ENCODE assay signal across 38 cellular contexts in the genomic region with DNA sequence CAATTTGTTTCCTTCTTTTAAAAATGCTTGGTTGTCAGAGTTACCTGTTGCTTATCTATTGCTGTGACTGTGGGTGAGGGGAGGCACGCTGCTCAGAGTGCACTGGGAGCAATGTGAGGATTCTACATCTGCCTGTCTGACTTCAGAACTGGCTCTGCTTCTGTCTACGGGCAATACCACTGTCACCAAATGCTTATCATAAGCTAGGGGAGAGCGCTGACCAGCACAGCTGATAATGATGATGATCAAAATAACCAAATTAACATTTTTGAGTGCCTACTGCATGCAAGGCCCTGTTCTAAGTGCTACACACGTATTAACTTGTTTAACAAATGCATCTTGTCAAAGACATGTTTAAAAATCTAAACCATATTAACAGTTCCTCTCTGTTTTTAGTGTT.
"Had no signal": no experiment of that assay in that cellular context is flagged by ENCODE, and none has a peak within 500 bp of the region (broad histone marks: within the 10 kb centered on the region; RNA-seq: fewer than 3 reads in every experiment).

No MANE protein-coding gene starts in this region.

- H3K27me3 Mint-ChIP-seq: activated naive CD8-positive, alpha-beta T cell treated with anti-CD3 and anti-CD28 coated beads for 36 hours; activated T-cell treated with anti-CD3 and anti-CD28 coated beads, Interleukin-2, amount 50 U/mL, for 24 hours; central memory CD8-positive, alpha-beta T cell had no signal

- H3K4me1 Mint-ChIP-seq: activated CD4-positive, alpha-beta memory T cell treated with anti-CD3 and anti-CD28 coated beads, Interleukin-2, amount 10 ng/mL, durations not matched to agents 7 days and 5 days; activated CD4-positive, alpha-beta T cell treated with anti-CD3 and anti-CD28 coated beads for 36 hours; activated CD4-positive, alpha-beta T cell treated with anti-CD3 and anti-CD28 coated beads, Interleukin-2, amount 10 ng/mL, durations not matched to agents 7 days and 5 days; activated naive CD8-positive, alpha-beta T cell treated with anti-CD3 and anti-CD28 coated beads for 36 hours; brain; central memory CD8-positive, alpha-beta T cell; WTC11 had no signal

- DNase-seq: activated CD4-positive, alpha-beta memory T cell treated with anti-CD3 and anti-CD28 coated beads, Interleukin-2, amount 10 ng/mL, durations not matched to agents 7 days and 5 days; activated CD4-positive, alpha-beta T cell treated with anti-CD3 and anti-CD28 coated beads for 1 hour; activated CD4-positive, alpha-beta T cell treated with anti-CD3 and anti-CD28 coated beads for 36 hours; activated CD4-positive, alpha-beta T cell treated with anti-CD3 and anti-CD28 coated beads for 48 hours; activated CD4-positive, alpha-beta T cell treated with anti-CD3 and anti-CD28 coated beads, Interleukin-2, amount 10 ng/mL, durations not matched to agents 7 days and 5 days; activated CD4-positive, alpha-beta T cell treated with anti-CD3 and anti-CD28 coated beads, Interleukin-2, amount 50 U/mL, for 48 hours; activated CD4-positive, CD25-positive, alpha-beta regulatory T cell; activated CD8-positive, alpha-beta memory T cell treated with anti-CD3 and anti-CD28 coated beads for 24 hours; activated CD8-positive, alpha-beta memory T cell treated with anti-CD3 and anti-CD28 coated beads, Interleukin-2, amount 10 ng/mL, durations not matched to agents 7 days and 5 days; activated CD8-positive, alpha-beta memory T cell treated with anti-CD3 and anti-CD28 coated beads, Interleukin-2, amount 50 U/mL, for 48 hours; activated CD8-positive, alpha-beta T cell treated with anti-CD3 and anti-CD28 coated beads, Interleukin-2, amount 10 ng/mL, durations not matched to agents 7 days and 5 days; activated effector memory CD4-positive, alpha-beta T cell treated with Interleukin-2 at 50 U/mL for 16 hours; activated gamma-delta T cell; activated naive CD4-positive, alpha-beta T cell treated with anti-CD3 and anti-CD28 coated beads for 36 hours; activated naive CD4-positive, alpha-beta T cell treated with anti-CD3 and anti-CD28 coated beads, Interleukin-2, amount 50 U/mL, for 16 hours; activated naive CD8-positive, alpha-beta T cell treated with anti-CD3 and anti-CD28 coated beads for 36 hours; activated T-cell treated with anti-CD3 and anti-CD28 coated beads, Interleukin-2, amount 50 U/mL, for 24 hours; activated T-cell treated with anti-CD3 and anti-CD28 coated beads, Interleukin-2, amount 50 U/mL, for 48 hours; amygdala; anterior cingulate cortex; caudate nucleus; cerebellar nuclear complex; T-helper 1 cell; T-helper 2 cell; T-helper 9 cell; WERI-Rb-1 had no signal

- ATAC-seq: activated CD4-positive, alpha-beta T cell treated with anti-CD3 and anti-CD28 coated beads for 36 hours; activated CD4-positive, CD25-positive, alpha-beta regulatory T cell treated with anti-CD3 and anti-CD28 coated beads, Interleukin-2, amount 50 U/mL, for 24 hours; activated CD8-positive, alpha-beta memory T cell treated with anti-CD3 and anti-CD28 coated beads, Interleukin-2, amount 10 ng/mL, durations not matched to agents 7 days and 5 days; activated CD8-positive, alpha-beta T cell treated with anti-CD3 and anti-CD28 coated beads, Interleukin-2, amount 10 ng/mL, durations not matched to agents 7 days and 5 days; activated naive CD4-positive, alpha-beta T cell treated with anti-CD3 and anti-CD28 coated beads, Interleukin-2, amount 50 U/mL, for 72 hours; WTC11 had no signal

- H3K4me3 ChIP-seq: ascending aorta, cardiac muscle cell had no signal

- H3K4me3 Mint-ChIP-seq: activated CD4-positive, alpha-beta memory T cell treated with anti-CD3 and anti-CD28 coated beads, Interleukin-2, amount 10 ng/mL, durations not matched to agents 7 days and 5 days; activated CD4-positive, alpha-beta T cell treated with anti-CD3 and anti-CD28 coated beads for 36 hours; activated CD4-positive, alpha-beta T cell treated with anti-CD3 and anti-CD28 coated beads, Interleukin-2, amount 10 ng/mL, durations not matched to agents 7 days and 5 days; activated CD8-positive, alpha-beta memory T cell treated with anti-CD3 and anti-CD28 coated beads, Interleukin-2, amount 10 ng/mL, durations not matched to agents 7 days and 5 days; activated CD8-positive, alpha-beta T cell treated with anti-CD3 and anti-CD28 coated beads, Interleukin-2, amount 10 ng/mL, durations not matched to agents 7 days and 5 days; activated naive CD4-positive, alpha-beta T cell treated with anti-CD3 and anti-CD28 coated beads for 36 hours; activated naive CD8-positive, alpha-beta T cell treated with anti-CD3 and anti-CD28 coated beads for 36 hours; activated T-cell treated with anti-CD3 and anti-CD28 coated beads, Interleukin-2, amount 50 U/mL, for 24 hours; brain; central memory CD8-positive, alpha-beta T cell; T-helper 1 cell treated with Interleukin-12 subunit alpha and Interleukin-12 subunit beta and Interleukin-4 antibody, amounts not matched to agents 30 μg/mL and 1 μg/mL, for 36 hours; T-helper 2 cell treated with Interferon-gamma antibody and Interleukin-4, amounts not matched to agents 5 μg/mL and 100 μg/mL, for 36 hours; WTC11 had no signal

- H3K27me3 ChIP-seq: ascending aorta, cardiac muscle cell had no signal

- H3K36me3 ChIP-seq: ascending aorta, cardiac muscle cell, WERI-Rb-1 had no signal

- H3K27ac Mint-ChIP-seq: activated CD4-positive, alpha-beta memory T cell treated with anti-CD3 and anti-CD28 coated beads, Interleukin-2, amount 10 ng/mL, durations not matched to agents 7 days and 5 days; activated CD4-positive, alpha-beta T cell treated with anti-CD3 and anti-CD28 coated beads for 36 hours; activated CD4-positive, alpha-beta T cell treated with anti-CD3 and anti-CD28 coated beads, Interleukin-2, amount 10 ng/mL, durations not matched to agents 7 days and 5 days; activated CD8-positive, alpha-beta memory T cell treated with anti-CD3 and anti-CD28 coated beads, Interleukin-2, amount 10 ng/mL, durations not matched to agents 7 days and 5 days; activated CD8-positive, alpha-beta T cell treated with anti-CD3 and anti-CD28 coated beads, Interleukin-2, amount 10 ng/mL, durations not matched to agents 7 days and 5 days; activated naive CD4-positive, alpha-beta T cell treated with anti-CD3 and anti-CD28 coated beads for 36 hours; activated naive CD4-positive, alpha-beta T cell treated with anti-CD3 and anti-CD28 coated beads, Interleukin-2, amount 50 U/mL, for 72 hours; activated naive CD8-positive, alpha-beta T cell treated with anti-CD3 and anti-CD28 coated beads for 36 hours; activated T-cell treated with anti-CD3 and anti-CD28 coated beads, Interleukin-2, amount 50 U/mL, for 24 hours; activated T-helper 2 cell treated with anti-CD3 and anti-CD28 coated beads, Interferon-gamma antibody, Interleukin-2, Interleukin-4, amounts not matched to agents 10 μg/mL and 5 μg/mL and 100 μg/mL, durations not matched to agents 14 hours and 24 hours and 36 hours; brain; T-helper 1 cell treated with Interleukin-12 subunit alpha and Interleukin-12 subunit beta and Interleukin-4 antibody, amounts not matched to agents 30 μg/mL and 1 μg/mL, for 36 hours; T-helper 2 cell treated with Interferon-gamma antibody and Interleukin-4, amounts not matched to agents 5 μg/mL and 100 μg/mL, for 36 hours; WTC11 had no signal

- H3K9me3 ChIP-seq: ascending aorta had no signal

- H3K36me3 Mint-ChIP-seq: activated naive CD8-positive, alpha-beta T cell treated with anti-CD3 and anti-CD28 coated beads for 36 hours; brain; WTC11 had no signal

- H3K4me1 ChIP-seq: ascending aorta had no signal

- H3K9me3 Mint-ChIP-seq: activated CD4-positive, alpha-beta T cell treated with anti-CD3 and anti-CD28 coated beads, Interleukin-2, amount 10 ng/mL, durations not matched to agents 7 days and 5 days; activated naive CD4-positive, alpha-beta T cell treated with anti-CD3 and anti-CD28 coated beads for 36 hours; activated naive CD8-positive, alpha-beta T cell treated with anti-CD3 and anti-CD28 coated beads for 36 hours; activated T-cell treated with anti-CD3 and anti-CD28 coated beads, Interleukin-2, amount 50 U/mL, for 24 hours; central memory CD8-positive, alpha-beta T cell had no signal

- FAIRE-seq: bronchial epithelial cell, TTC549 had no signal
